9 cellular contexts compared by ENCODE assay signal in genomic region chr17:47949951-47950350, GRCh38. TPM values are rescaled to one million over a fixed set of nuclear protein-coding genes. Genes with fewer than 3 reads are reported as not detected.
DNase-seq lines count a peak whose midpoint lies in the region; ATAC-seq, FAIRE-seq and TF ChIP-seq lines count a peak whose summit lies in the region.
"Had no signal": no experiment of that assay in that cellular context is flagged by ENCODE, and none has a peak within 500 bp of the region (broad histone marks: within the 10 kb centered on the region; RNA-seq: fewer than 3 reads in every experiment).

No MANE protein-coding gene starts in this region.

- POLR2A ChIA-PET in GM12878 (lab: Charles Lee): interaction anchor here (0.6 to 4.6 kb wide), 12 partner anchors 8 to 291 kb away, joined by 3 to 39 read pairs (median 4); partner anchors contain the start of genes CDK5RAP3, PNPO and SP2

- peaks cover 37% of the 10 kb centered on the region for H3K4me1 ChIP-seq in GM12878 (ENCODE audit: control insufficient read depth, insufficient read depth, low read length)

- DNase-seq in COR-L47 (lab: John Stamatoyannopoulos, UW) (peak; percentile 5), GM12878 (ENCODE audit: low read depth, low spot score) (no peak), naive B cell (no peak), cerebellar nuclear complex (lab: John Stamatoyannopoulos, UW) (no peak)
- no peak for DNase-seq in effector CD4-positive, alpha-beta T cell

- no peaks in the 10 kb centered on the region for H3K27me3 Mint-ChIP-seq in naive B cell

- no peaks in the 10 kb centered on the region for H3K27me3 ChIP-seq in GM12878 (replicated peaks in 1 of 2; ENCODE audit: control insufficient read depth in 2 of 2, insufficient read depth in 2 of 2, low read length in 1 of 2)
- H3K27me3 ChIP-seq: heart right ventricle had no signal

- peaks cover 3 to 8% of the 10 kb centered on the region in 2 experiments for H3K36me3 ChIP-seq in GM12878 (ENCODE audit: control insufficient read depth in 2 of 2, insufficient read depth in 2 of 2, low read length in 1 of 2)

- peak overlapping the region; percentile 74 for H3K27ac ChIP-seq in GM12878 (ENCODE audit: control insufficient read depth, insufficient read depth)

- peaks cover 4 to 5% of the 10 kb centered on the region in 2 donors for H3K36me3 Mint-ChIP-seq in naive B cell

- H3K4me1 Mint-ChIP-seq in naive B cell: peaks cover 21 to 31% (median 24%) of the 10 kb centered on the region in 3 donors

- H3K79me2 ChIP-seq in GM12878 (ENCODE audit: control insufficient read depth, insufficient read depth, low read length): no peaks in the 10 kb centered on the region

- RAD21 ChIA-PET in GM12878 (lab: Charles Lee; ENCODE audit: unreplicated experiment): interaction anchor here (0.6 to 7.6 kb wide), 23 partner anchors 8 to 123 kb away, joined by 3 to 126 read pairs (median 6); partner anchors contain the start of genes CDK5RAP3, PNPO, SCRN2 and SP6

- no peak for TF ChIP-seq POLR2A in GM12878 (IDR thresholded peaks at IDR 0.05; ENCODE audit: low read depth, low read length)

- in situ Hi-C loops in GM12878 (cut with MboI): no loop called here

- no peaks in the 10 kb centered on the region for H3K9me3 ChIP-seq in GM12878 (replicated peaks; ENCODE audit: control insufficient read depth, insufficient read depth, low read length)
- H3K9me3 ChIP-seq: heart right ventricle had no signal

- TF ChIP-seq EP300 in GM12878 (IDR thresholded peaks at IDR 0.05; ENCODE audit: borderline replicate concordance in 1 of 2, control insufficient read depth in 1 of 2, low read depth in 2 of 2, low read length in 2 of 2): no peak

- TF ChIP-seq RAD21 in GM12878 (IDR thresholded peaks at IDR 0.05; ENCODE audit: insufficient read depth, low read depth, low read length): no peak

- H2AFZ ChIP-seq in GM12878 (ENCODE audit: control insufficient read depth, low read depth, low read length): peak overlapping the region; percentile 58; the same call in 1 of the 2 replicates

- TF ChIP-seq CTCF in GM12878 (IDR thresholded peaks at IDR 0.05 in 2 of 3, conservative IDR thresholded peaks at IDR 0.05 in 1 of 3; ENCODE audit: control insufficient read depth in 2 of 3, extremely low read depth in 1 of 3, insufficient read depth in 1 of 3, low read depth in 3 of 3, low read length in 3 of 3): no peak

- FAIRE-seq in GM12878 (lab: Jason Lieb, UNC): peak; percentile 91

- SMC1A ChIA-PET in GM12878 (lab: Charles Lee; ENCODE audit: uncharacterized antibody, unreplicated experiment): interaction anchor here (0.7 to 8.1 kb wide), 20 partner anchors 9 to 163 kb away, joined by 3 to 158 read pairs (median 8); partner anchors contain the start of genes CDK5RAP3, PNPO, SCRN2 and SP2

- peak overlapping the region; percentile 47 for H3K9ac ChIP-seq in GM12878 (ENCODE audit: control insufficient read depth, insufficient read depth, low read length)

- peak overlapping the region; percentile 84 for H3K4me2 ChIP-seq in GM12878 (ENCODE audit: control insufficient read depth, insufficient read depth)

- peak overlapping the region in 3 of 8 donors; percentile 44 to 91 (median 75) for H3K4me3 Mint-ChIP-seq in naive B cell

- peak; percentile 35 for ATAC-seq in HG02763 (IDR thresholded peaks at IDR 0.05; ENCODE audit: unreplicated experiment)
- ATAC-seq in GM12878: peak; percentile 65
- peak; percentile 23 to 44 for ATAC-seq in naive B cell (ENCODE audit: low read depth in 2 of 2)
- ATAC-seq in GM21737 (IDR thresholded peaks at IDR 0.05; ENCODE audit: unreplicated experiment): no peak
- ATAC-seq in GM21381 (IDR thresholded peaks at IDR 0.05; ENCODE audit: unreplicated experiment): no peak

- CTCF ChIA-PET in GM12878 (lab: Yijun Ruan, JAX): interaction anchor here (0.8 to 18.1 kb wide), 29 partner anchors 8 to 301 kb away, joined by 3 to 463 read pairs (median 5); partner anchors contain the start of genes CDK5RAP3, NFE2L1, PNPO and PRR15L

- BruUV-seq in GM12878 (replicated peaks; lab: Mats Ljungman, UMichigan): no TSS peak

- no peaks in the 10 kb centered on the region for H3K9me3 Mint-ChIP-seq in naive B cell

- H4K20me1 ChIP-seq in GM12878 (ENCODE audit: control insufficient read depth, insufficient read depth): no peaks in the 10 kb centered on the region

- peak overlapping the region in 3 of 6 donors; percentile 17 to 87 (median 67) for H3K27ac Mint-ChIP-seq in naive B cell

- WGBS in GM12878 (ENCODE audit: insufficient coverage, insufficient replicate concordance, low lambda C conversion rate, missing lambda C conversion rate): 4% methylated on average over 3 of the region's 3 CpGs

- intact Hi-C loops in GM12878 (cut with micrococcal nuclease; ENCODE audit: unreplicated experiment): loop anchor here (1.0 kb wide), 2 partner anchors 20 to 68 kb away; no protein-coding TSS in a partner anchor

- no peak overlapping the region; the same call in 1 of the 2 replicates for H3K4me3 ChIP-seq in GM12878

RNA-seq across cellular contexts. Expression of gene PRR15L, which starts 7.7 kb away (rescaled TPM):
- total RNA-seq in GM12878 (2013; cell fraction: nucleolus; rRNA removed): not detected in 2 replicates
- total RNA-seq in GM12878 (2014; rRNA removed): not detected in 2 replicates
- not detected in 2 replicates for total RNA-seq in GM12878 (2014; rRNA removed; fragmentation: Illumina TruSeq; extraction: Trizol)
- total RNA-seq in GM12878 (2021): not detected in 2 replicates
- polyA plus RNA-seq in GM12878 (2011; ENCODE audit: low read depth): not detected
- not detected in 2 replicates for polyA plus RNA-seq in GM12878 (2011; rRNA removed)
- not detected in 2 replicates for polyA plus RNA-seq in GM12878 (2011; cell fraction: cytosol; rRNA removed)
- polyA plus RNA-seq in GM12878 (2011; cell fraction: nucleus; rRNA removed): not detected in 2 replicates
- polyA plus RNA-seq in GM12878 (2012): 0.11 TPM in 1 of 2 replicates, not detected in the other
- not detected in 2 replicates for polyA plus RNA-seq in GM12878 (2014; fragmentation: Illumina TruSeq; extraction: Trizol)
- not detected for polyA plus RNA-seq in GM12878 (2014; fragmentation: Nextera tagmentation; extraction: Ambion mirVana)
- not detected in 2 replicates for polyA plus RNA-seq in GM12878 (2014; rRNA removed)
- under 1 TPM; 0.11 to 0.18 TPM for polyA plus RNA-seq in GM12878 (2016; fragmentation: Nextera tagmentation; extraction: Ambion mirVana)
- not detected in 2 replicates for polyA minus RNA-seq in GM12878 (2011; rRNA and poly(A)+ RNA removed)
- polyA minus RNA-seq in GM12878 (2011; cell fraction: cytosol; rRNA and poly(A)+ RNA removed): not detected in 2 replicates
- polyA minus RNA-seq in GM12878 (2011; cell fraction: nucleus; rRNA and poly(A)+ RNA removed): not detected in 2 replicates
- polyA plus RNA-seq in naive B cell (ENCODE audit: low read depth in 6 of 6): under 1 TPM in 1 of 6 donors, not detected in 5; 0.25 TPM
- total RNA-seq: heart right ventricle had no signal
- polyA plus RNA-seq: heart right ventricle had no signal

RNA-seq across cellular contexts. Expression of gene PNPO, which starts 8.6 kb away (rescaled TPM):
- total RNA-seq in GM12878 (2013; cell fraction: nucleolus; rRNA removed): 17.5 and 17.7 TPM in 2 replicates
- 43.4 and 45.9 TPM in 2 replicates for total RNA-seq in GM12878 (2014; rRNA removed)
- total RNA-seq in GM12878 (2014; rRNA removed; fragmentation: Illumina TruSeq; extraction: Trizol): 33.6 and 34.5 TPM in 2 replicates
- total RNA-seq in GM12878 (2021): 47.9 and 52.6 TPM in 2 replicates
- polyA plus RNA-seq in GM12878 (2011; ENCODE audit: low read depth): 8.7 TPM
- 22.1 and 30.1 TPM in 2 replicates for polyA plus RNA-seq in GM12878 (2011; rRNA removed)
- 33.5 and 36.9 TPM in 2 replicates for polyA plus RNA-seq in GM12878 (2011; cell fraction: cytosol; rRNA removed)
- 10.9 and 14.7 TPM in 2 replicates for polyA plus RNA-seq in GM12878 (2011; cell fraction: nucleus; rRNA removed)
- 9.9 and 11.5 TPM in 2 replicates for polyA plus RNA-seq in GM12878 (2012)
- 40.1 and 41.3 TPM in 2 replicates for polyA plus RNA-seq in GM12878 (2014; fragmentation: Illumina TruSeq; extraction: Trizol)
- polyA plus RNA-seq in GM12878 (2014; fragmentation: Nextera tagmentation; extraction: Ambion mirVana): 10 to 100 TPM; 13.9 to 32.3 TPM
- polyA plus RNA-seq in GM12878 (2014; rRNA removed): 32.9 and 34.1 TPM in 2 replicates
- 10 to 100 TPM; 40.2 to 42.1 TPM for polyA plus RNA-seq in GM12878 (2016; fragmentation: Nextera tagmentation; extraction: Ambion mirVana)
- polyA minus RNA-seq in GM12878 (2011; rRNA and poly(A)+ RNA removed): 45.1 and 55.3 TPM in 2 replicates
- 14.4 and 18.4 TPM in 2 replicates for polyA minus RNA-seq in GM12878 (2011; cell fraction: cytosol; rRNA and poly(A)+ RNA removed)
- 8.6 and 18.3 TPM in 2 replicates for polyA minus RNA-seq in GM12878 (2011; cell fraction: nucleus; rRNA and poly(A)+ RNA removed)
- polyA plus RNA-seq in naive B cell (ENCODE audit: low read depth in 6 of 6): 10 to 100 TPM in 5 of 6 donors, 1 to 10 TPM in 1; 8.3 to 22.0 (median 15.8) TPM

RNA-seq across cellular contexts. Expression of gene CDK5RAP3, which starts 21.0 kb away (rescaled TPM):
- 248 and 271 TPM in 2 replicates for total RNA-seq in GM12878 (2013; cell fraction: nucleolus; rRNA removed)
- 150 and 159 TPM in 2 replicates for total RNA-seq in GM12878 (2014; rRNA removed)
- total RNA-seq in GM12878 (2014; rRNA removed; fragmentation: Illumina TruSeq; extraction: Trizol): 92.1 and 99.9 TPM in 2 replicates
- total RNA-seq in GM12878 (2021): 168 and 177 TPM in 2 replicates
- 293 TPM for polyA plus RNA-seq in GM12878 (2011; ENCODE audit: low read depth)
- polyA plus RNA-seq in GM12878 (2011; rRNA removed): 101 and 127 TPM in 2 replicates
- polyA plus RNA-seq in GM12878 (2011; cell fraction: cytosol; rRNA removed): 142 and 155 TPM in 2 replicates
- 1,072 and 1,222 TPM in 2 replicates for polyA plus RNA-seq in GM12878 (2011; cell fraction: nucleus; rRNA removed)
- polyA plus RNA-seq in GM12878 (2012): 245 and 255 TPM in 2 replicates
- polyA plus RNA-seq in GM12878 (2014; fragmentation: Illumina TruSeq; extraction: Trizol): 129 and 163 TPM in 2 replicates
- polyA plus RNA-seq in GM12878 (2014; fragmentation: Nextera tagmentation; extraction: Ambion mirVana): 100 to 1,000 TPM in 1 of 2 experiments, 10 to 100 TPM in 1; 69.4 to 160 TPM
- polyA plus RNA-seq in GM12878 (2014; rRNA removed): 204 and 209 TPM in 2 replicates
- 100 to 1,000 TPM; 223 to 237 TPM for polyA plus RNA-seq in GM12878 (2016; fragmentation: Nextera tagmentation; extraction: Ambion mirVana)
- polyA minus RNA-seq in GM12878 (2011; rRNA and poly(A)+ RNA removed): 97.9 and 132 TPM in 2 replicates
- 21.6 and 32.2 TPM in 2 replicates for polyA minus RNA-seq in GM12878 (2011; cell fraction: cytosol; rRNA and poly(A)+ RNA removed)
- polyA minus RNA-seq in GM12878 (2011; cell fraction: nucleus; rRNA and poly(A)+ RNA removed): 148 and 158 TPM in 2 replicates
- polyA plus RNA-seq in naive B cell (ENCODE audit: low read depth in 6 of 6): 10 to 100 TPM; 69.7 to 87.5 (median 84.0) TPM

RNA-seq across cellular contexts. Expression of gene SP2, which starts 53.9 kb away (rescaled TPM):
- 5.2 and 5.3 TPM in 2 replicates for total RNA-seq in GM12878 (2013; cell fraction: nucleolus; rRNA removed)
- total RNA-seq in GM12878 (2014; rRNA removed) (1.8 and 2.1 TPM in 2 replicates), GM12878 (2014; rRNA removed; fragmentation: Illumina TruSeq; extraction: Trizol) (1.6 TPM in 2 replicates), GM12878 (2021) (16.8 and 17.9 TPM in 2 replicates)
- 8.5 TPM for polyA plus RNA-seq in GM12878 (2011; ENCODE audit: low read depth)
- polyA plus RNA-seq in GM12878 (2011; rRNA removed) (1.1 and 2.3 TPM in 2 replicates), GM12878 (2014; fragmentation: Illumina TruSeq; extraction: Trizol) (12.9 and 19.1 TPM in 2 replicates), GM12878 (2014; fragmentation: Nextera tagmentation; extraction: Ambion mirVana) (1 to 10 TPM; 1.2 to 1.9 TPM), GM12878 (2014; rRNA removed) (7.3 and 10.4 TPM in 2 replicates), GM12878 (2016; fragmentation: Nextera tagmentation; extraction: Ambion mirVana) (10 to 100 TPM; 17.6 to 18.0 TPM), naive B cell (ENCODE audit: low read depth in 6 of 6) (10 to 100 TPM in 2 of 6 donors, 1 to 10 TPM in 4; 2.2 to 17.1 (median 9.4) TPM)
- polyA plus RNA-seq in GM12878 (2011; cell fraction: cytosol; rRNA removed): 3.1 and 3.5 TPM in 2 replicates
- 5.9 and 11.4 TPM in 2 replicates for polyA plus RNA-seq in GM12878 (2011; cell fraction: nucleus; rRNA removed)
- polyA plus RNA-seq in GM12878 (2012): 12.1 and 20.9 TPM in 2 replicates
- polyA minus RNA-seq in GM12878 (2011; rRNA and poly(A)+ RNA removed): 2.8 and 3.5 TPM in 2 replicates
- 6.1 and 6.8 TPM in 2 replicates for polyA minus RNA-seq in GM12878 (2011; cell fraction: cytosol; rRNA and poly(A)+ RNA removed)
- polyA minus RNA-seq in GM12878 (2011; cell fraction: nucleus; rRNA and poly(A)+ RNA removed): 0.85 and 2.0 TPM in 2 replicates

Comparison
In these comparisons a context has a peak if more than half of its experiments do, and no peak if none do; other contexts are left out.
1. ATAC-seq: peak in HG02763 (single experiment), GM12878 (single experiment) and naive B cell (2 of 2); none in GM21737 (single experiment) and GM21381 (single experiment).